In genomic region chr17:39822051-39822450, GRCh38 we compare ENCODE assay signal across 17 cellular contexts. TPM values are rescaled to one million over a fixed set of nuclear protein-coding genes. Genes with fewer than 3 reads are reported as not detected.
DNase-seq lines count a peak whose midpoint lies in the region; ATAC-seq and TF ChIP-seq lines count a peak whose summit lies in the region.
"Had no signal": no experiment of that assay in that cellular context is flagged by ENCODE, and none has a peak within 500 bp of the region (broad histone marks: within the 10 kb centered on the region; RNA-seq: fewer than 3 reads in every experiment).

No MANE protein-coding gene starts in this region.

- peaks cover 0 to 18% (median 0%) of the 10 kb centered on the region in 4 donors for H3K4me1 ChIP-seq in tibial nerve
- H3K4me1 ChIP-seq: uterus had no signal

- H3K9me3 ChIP-seq in tibial nerve, result peaks cover 0 to 15% (median 0%) of the 10 kb centered on the region in 4 donors
- H3K9me3 ChIP-seq: uterus had no signal

- peak overlapping the region; percentile 72 for H3K27ac Mint-ChIP-seq in activated T-cell treated with anti-CD3 and anti-CD28 coated beads, Interleukin-2, amount 50 U/mL, for 24 hours
- peak overlapping the region; percentile 22 for H3K27ac Mint-ChIP-seq in activated naive CD8-positive, alpha-beta T cell treated with anti-CD3 and anti-CD28 coated beads, Interleukin-2, amount 10 ng/mL, durations not matched to agents 7 days and 5 days
- H3K27ac Mint-ChIP-seq in stimulated activated effector memory CD8-positive, alpha-beta T cell treated with anti-CD3 and anti-CD28 coated beads, Interleukin-12 subunit alpha, Interleukin-12 subunit beta, amount 100 ng/mL, for 72 hours, result peak overlapping the region; percentile 87
- H3K27ac Mint-ChIP-seq: brain had no signal

- WGBS in tibial nerve, 2 donors, result 87 to 96% methylated on average over 2 of the region's 2 CpGs

- H3K36me3 Mint-ChIP-seq in activated T-cell treated with anti-CD3 and anti-CD28 coated beads, Interleukin-2, amount 50 U/mL, for 24 hours (ENCODE audit: low read depth), result peaks cover 98% of the 10 kb centered on the region
- H3K36me3 Mint-ChIP-seq in activated naive CD8-positive, alpha-beta T cell treated with anti-CD3 and anti-CD28 coated beads, Interleukin-2, amount 10 ng/mL, durations not matched to agents 7 days and 5 days, result peaks cover 70% of the 10 kb centered on the region
- peaks cover 98% of the 10 kb centered on the region for H3K36me3 Mint-ChIP-seq in stimulated activated effector memory CD8-positive, alpha-beta T cell treated with anti-CD3 and anti-CD28 coated beads, Interleukin-12 subunit alpha, Interleukin-12 subunit beta, amount 100 ng/mL, for 72 hours

- peaks cover 0 to 22% of the 10 kb centered on the region in 2 donors for H3K27me3 ChIP-seq in tibial nerve
- H3K27me3 ChIP-seq: spleen, uterus had no signal

- POLR2A ChIA-PET in activated naive CD8-positive, alpha-beta T cell treated with anti-CD3 and anti-CD28 coated beads, Interleukin-2, amount 10 ng/mL, durations not matched to agents 7 days and 5 days (lab: Charles Lee), result interaction anchor here (0.9 to 1.3 kb wide), 2 partner anchors 9 to 92 kb away, joined by 3 to 4 read pairs; partner anchors contain the start of gene MIEN1

- peaks cover 66% of the 10 kb centered on the region for H3K4me1 Mint-ChIP-seq in activated T-cell treated with anti-CD3 and anti-CD28 coated beads, Interleukin-2, amount 50 U/mL, for 24 hours (ENCODE audit: low read depth)
- peaks cover 30% of the 10 kb centered on the region for H3K4me1 Mint-ChIP-seq in activated naive CD8-positive, alpha-beta T cell treated with anti-CD3 and anti-CD28 coated beads, Interleukin-2, amount 10 ng/mL, durations not matched to agents 7 days and 5 days
- peaks cover 68% of the 10 kb centered on the region for H3K4me1 Mint-ChIP-seq in stimulated activated effector memory CD8-positive, alpha-beta T cell treated with anti-CD3 and anti-CD28 coated beads, Interleukin-12 subunit alpha, Interleukin-12 subunit beta, amount 100 ng/mL, for 72 hours
- H3K4me1 Mint-ChIP-seq: brain had no signal

- TF ChIP-seq EP300 in tibial nerve (IDR thresholded peaks at IDR 0.05), result no peak

- H3K27ac ChIP-seq in tibial nerve, result no peak overlapping the region
- H3K27ac ChIP-seq: uterus had no signal

- H3K9me3 Mint-ChIP-seq in activated T-cell treated with anti-CD3 and anti-CD28 coated beads, Interleukin-2, amount 50 U/mL, for 24 hours, result peaks cover 37% of the 10 kb centered on the region
- peaks cover 29% of the 10 kb centered on the region for H3K9me3 Mint-ChIP-seq in activated naive CD8-positive, alpha-beta T cell treated with anti-CD3 and anti-CD28 coated beads, Interleukin-2, amount 10 ng/mL, durations not matched to agents 7 days and 5 days
- H3K9me3 Mint-ChIP-seq in stimulated activated effector memory CD8-positive, alpha-beta T cell treated with anti-CD3 and anti-CD28 coated beads, Interleukin-12 subunit alpha, Interleukin-12 subunit beta, amount 100 ng/mL, for 72 hours, result peaks cover 16% of the 10 kb centered on the region

- H3K4me3 ChIP-seq in NB4 (ENCODE audit: low read depth, low read length) (no peak overlapping the region), tibial nerve (no peak overlapping the region)
- H3K4me3 ChIP-seq: spleen, uterus had no signal

- no peak for ATAC-seq in activated naive CD8-positive, alpha-beta T cell treated with anti-CD3 and anti-CD28 coated beads, Interleukin-2, amount 10 ng/mL, durations not matched to agents 7 days and 5 days (ENCODE audit: low read depth)
- ATAC-seq in stimulated activated effector memory CD8-positive, alpha-beta T cell treated with anti-CD3 and anti-CD28 coated beads, Interleukin-12 subunit alpha, Interleukin-12 subunit beta, amount 100 ng/mL, for 72 hours, result peak; percentile 62

- DNase-seq in activated T-cell treated with anti-CD3 and anti-CD28 coated beads, Interleukin-2, amount 50 U/mL, for 24 hours, result no peak
- DNase-seq in activated T-cell treated with anti-CD3 and anti-CD28 coated beads, Interleukin-2, amount 50 U/mL, for 1 hour, result no peak
- DNase-seq in NB4 (ENCODE audit: low read depth) (peak; percentile 44), GM03348 (ENCODE audit: low spot score) (no peak), tibial nerve (ENCODE audit: low spot score in 2 of 2) (no peak), NCI-H526 (lab: John Stamatoyannopoulos, UW) (no peak)
- DNase-seq in activated naive CD8-positive, alpha-beta T cell treated with anti-CD3 and anti-CD28 coated beads, Interleukin-2, amount 10 ng/mL, durations not matched to agents 7 days and 5 days, result no peak
- no peak for DNase-seq in stimulated activated effector memory CD8-positive, alpha-beta T cell treated with anti-CD3 and anti-CD28 coated beads, Interleukin-12 subunit alpha, Interleukin-12 subunit beta, amount 100 ng/mL, for 72 hours (ENCODE audit: low spot score in 2 of 2)
- DNase-seq: activated CD8-positive, alpha-beta memory T cell treated with anti-CD3 and anti-CD28 coated beads, Interleukin-2, amount 50 U/mL, for 48 hours; NCI-H748 treated with DMSO at 0.1 percent for 48 hours; Right ventricle myocardium superior; spleen; T1000; uterus had no signal

- H3K27me3 Mint-ChIP-seq in activated T-cell treated with anti-CD3 and anti-CD28 coated beads, Interleukin-2, amount 50 U/mL, for 24 hours, result no peaks in the 10 kb centered on the region
- no peaks in the 10 kb centered on the region for H3K27me3 Mint-ChIP-seq in activated naive CD8-positive, alpha-beta T cell treated with anti-CD3 and anti-CD28 coated beads, Interleukin-2, amount 10 ng/mL, durations not matched to agents 7 days and 5 days

- TF ChIP-seq CTCF in NB4 (IDR thresholded peaks at IDR 0.05; ENCODE audit: low read depth, low read length), result no peak
- no peak for TF ChIP-seq CTCF in tibial nerve (IDR thresholded peaks at IDR 0.05)

- H3K36me3 ChIP-seq in tibial nerve, result no peaks in the 10 kb centered on the region
- H3K36me3 ChIP-seq: uterus had no signal

- TF ChIP-seq POLR2A in NB4 (IDR thresholded peaks at IDR 0.05; ENCODE audit: extremely low read depth, insufficient read length), result no peak
- no peak for TF ChIP-seq POLR2A in tibial nerve (IDR thresholded peaks at IDR 0.05)

- H3K4me3 Mint-ChIP-seq in activated T-cell treated with anti-CD3 and anti-CD28 coated beads, Interleukin-2, amount 50 U/mL, for 24 hours, result no peak overlapping the region
- H3K4me3 Mint-ChIP-seq in activated naive CD8-positive, alpha-beta T cell treated with anti-CD3 and anti-CD28 coated beads, Interleukin-2, amount 10 ng/mL, durations not matched to agents 7 days and 5 days, result no peak overlapping the region
- no peak overlapping the region for H3K4me3 Mint-ChIP-seq in stimulated activated effector memory CD8-positive, alpha-beta T cell treated with anti-CD3 and anti-CD28 coated beads, Interleukin-12 subunit alpha, Interleukin-12 subunit beta, amount 100 ng/mL, for 72 hours
- H3K4me3 Mint-ChIP-seq: brain had no signal

RNA-seq across cellular contexts. Expression of gene IKZF3, which starts 42.1 kb away (rescaled TPM):
- total RNA-seq in activated naive CD8-positive, alpha-beta T cell treated with anti-CD3 and anti-CD28 coated beads, Interleukin-2, amount 10 ng/mL, durations not matched to agents 7 days and 5 days, result 10 to 100 TPM; 78.5 to 83.5 TPM
- total RNA-seq in tibial nerve, result 1 to 10 TPM in 2 of 4 donors, under 1 TPM in 2; 0.30 to 1.9 (median 1.0) TPM
- total RNA-seq: osteocyte had no signal

RNA-seq across cellular contexts. Expression of gene ZPBP2, which starts 46.0 kb away (rescaled TPM):
- under 1 TPM in 1 of 2 experiments, not detected in 1; 0.14 TPM for total RNA-seq in activated naive CD8-positive, alpha-beta T cell treated with anti-CD3 and anti-CD28 coated beads, Interleukin-2, amount 10 ng/mL, durations not matched to agents 7 days and 5 days
- total RNA-seq in tibial nerve, result not detected
- total RNA-seq: mesenteric fat pad, osteocyte, Right ventricle myocardium superior, uterus had no signal

Comparison
In these comparisons a context has a peak if more than half of its experiments do, and no peak if none do; other contexts are left out.
1. H3K27ac Mint-ChIP-seq: peak in every context shown above with its lines; median percentile 87 in stimulated activated effector memory CD8-positive, alpha-beta T cell treated with anti-CD3 and anti-CD28 coated beads, Interleukin-12 subunit alpha, Interleukin-12 subunit beta, amount 100 ng/mL, for 72 hours; 72 in activated T-cell treated with anti-CD3 and anti-CD28 coated beads, Interleukin-2, amount 50 U/mL, for 24 hours; 22 in activated naive CD8-positive, alpha-beta T cell treated with anti-CD3 and anti-CD28 coated beads, Interleukin-2, amount 10 ng/mL, durations not matched to agents 7 days and 5 days.
2. RNA of gene IKZF3, which starts 42.1 kb away (total RNA-seq): 78.5 to 83.5 TPM in activated naive CD8-positive, alpha-beta T cell treated with anti-CD3 and anti-CD28 coated beads, Interleukin-2, amount 10 ng/mL, durations not matched to agents 7 days and 5 days; 0.30 to 1.9 TPM in tibial nerve; every median in the first group is over 10 times any median in the second.